ENCODE assay signal across 8 cellular contexts in genomic region chr19:13953021-13953531, GRCh38. TPM values are rescaled to one million over a fixed set of nuclear protein-coding genes. Genes with fewer than 3 reads are reported as not detected.
DNase-seq lines count a peak whose midpoint lies in the region; ATAC-seq and TF ChIP-seq lines count a peak whose summit lies in the region.

No MANE protein-coding gene starts in this region.

- H4K20me1 ChIP-seq in KMS-11 (ENCODE audit: insufficient read depth) = no peaks in the 10 kb centered on the region

- ATAC-seq in GM21619 (IDR thresholded peaks at IDR 0.05; ENCODE audit: unreplicated experiment) = no peak

- H3K4me1 ChIP-seq in KMS-11 (ENCODE audit: low read depth, poor library complexity, severe bottlenecking) = peaks cover 7% of the 10 kb centered on the region
- H3K4me1 ChIP-seq in iPS DF 6.9 (ENCODE audit: control insufficient read depth, insufficient read depth, low read length) = peaks cover 3% of the 10 kb centered on the region; the same call in 1 of the 2 replicates
- peaks cover 8% of the 10 kb centered on the region for H3K4me1 ChIP-seq in skeletal muscle satellite cell (ENCODE audit: control insufficient read depth, insufficient read depth, low read length)

- no CpG with 5 or more reads among the region's 10 CpGs for WGBS in iPS DF 6.9 (ENCODE audit: insufficient coverage, insufficient read length)

- peaks cover 10% of the 10 kb centered on the region; the same call in 1 of the 2 replicates for H3K79me2 ChIP-seq in KMS-11 (ENCODE audit: insufficient read depth, low read depth)

- H3K4me3 ChIP-seq in KMS-11 (IDR thresholded peaks at IDR 0.05; ENCODE audit: insufficient read depth, low read depth, low read length) = no peak overlapping the region
- H3K4me3 ChIP-seq in iPS DF 6.9 (ENCODE audit: low read length) = peak overlapping the region; percentile 93
- H3K4me3 ChIP-seq in skeletal muscle satellite cell (ENCODE audit: low read length) = peak overlapping the region; percentile 93

- H3K9me3 ChIP-seq in iPS DF 6.9 (ENCODE audit: control insufficient read depth, insufficient read depth, low read length) (no peaks in the 10 kb centered on the region), skeletal muscle satellite cell (replicated peaks; ENCODE audit: low read length) (no peaks in the 10 kb centered on the region)

- peak overlapping the region; percentile 68 to 89 (median 79) for H3K27ac Mint-ChIP-seq in CD14-positive monocyte

- peak overlapping the region; percentile 82 to 92 for H3K4me3 Mint-ChIP-seq in CD14-positive monocyte

- intact Hi-C loops in CD14-positive monocyte (cut with micrococcal nuclease) = loop anchor here in 1 of 2 donors (5.0 kb wide), 1 partner anchor 94 kb away; no protein-coding TSS in a partner anchor

- DNase-seq in CD14-positive monocyte (ENCODE audit: low spot score) (no peak), astrocyte of the hippocampus (ENCODE audit: low read depth, low spot score) (peak; percentile 65), iPS DF 6.9 (ENCODE audit: low read depth, low spot score) (no peak)
- DNase-seq in effector CD4-positive, alpha-beta T cell = no peak
- DNase-seq in stimulated activated CD4-positive, alpha-beta T cell treated with anti-CD3 and anti-CD28 coated beads, Interleukin-2, amount 100 ng/mL, for 48 hours = no peak

- peaks cover 17% of the 10 kb centered on the region for H3K4me1 Mint-ChIP-seq in CD14-positive monocyte

- H3K9me3 Mint-ChIP-seq in CD14-positive monocyte = peaks cover 0 to under 1% (median 0%) of the 10 kb centered on the region in 7 donors

- H3K4me2 ChIP-seq in KMS-11 = peak overlapping the region; percentile 82
- H3K4me2 ChIP-seq in skeletal muscle satellite cell (ENCODE audit: low read length) = peak overlapping the region; percentile 89

- H3K27me3 Mint-ChIP-seq in CD14-positive monocyte (ENCODE audit: low read depth in 3 of 3) = peaks cover 0 to 2% (median 0%) of the 10 kb centered on the region in 3 donors

- no peaks in the 10 kb centered on the region for H3K36me3 ChIP-seq in KMS-11 (ENCODE audit: insufficient read depth)
- H3K36me3 ChIP-seq in iPS DF 6.9 (ENCODE audit: control insufficient read depth, insufficient read depth, low read length) = peaks cover 22% of the 10 kb centered on the region
- H3K36me3 ChIP-seq in skeletal muscle satellite cell (ENCODE audit: insufficient read depth, low read length) = peaks cover 23% of the 10 kb centered on the region

- H3K27me3 ChIP-seq in KMS-11 (ENCODE audit: insufficient read depth, low read depth) (no peaks in the 10 kb centered on the region), iPS DF 6.9 (ENCODE audit: control insufficient read depth, insufficient read depth, low read length) (no peaks in the 10 kb centered on the region), skeletal muscle satellite cell (ENCODE audit: control insufficient read depth, insufficient read depth, low read length) (no peaks in the 10 kb centered on the region)

- H2AFZ ChIP-seq in KMS-11 (ENCODE audit: low read depth) = no peak overlapping the region

- no peak for TF ChIP-seq CTCF in CD14-positive monocyte (IDR thresholded peaks at IDR 0.05)
- TF ChIP-seq CTCF in KMS-11 (conservative IDR thresholded peaks at IDR 0.05; ENCODE audit: low read depth, low read length) = no peak

- H3K9ac ChIP-seq in KMS-11 (peak overlapping the region; percentile 32; the same call in 1 of the 2 replicates), skeletal muscle satellite cell (ENCODE audit: low read depth, low read length) (peak overlapping the region; percentile 79)

- H3K27ac ChIP-seq in KMS-11 = no peak overlapping the region
- no peak overlapping the region for H3K27ac ChIP-seq in iPS DF 6.9 (ENCODE audit: low read length)

- peaks cover 28 to 40% of the 10 kb centered on the region in 2 donors for H3K36me3 Mint-ChIP-seq in CD14-positive monocyte

RNA-seq across cellular contexts. Expression of gene DCAF15, which starts 0.8 kb away (rescaled TPM):
- 1 to 10 TPM; 2.8 to 3.4 TPM for polyA plus RNA-seq in CD14-positive monocyte
- 10.1 and 17.3 TPM in 2 replicates for total RNA-seq in skeletal muscle satellite cell (2012; rRNA removed)

RNA-seq across cellular contexts. Expression of gene PODNL1, which starts 14.9 kb away (rescaled TPM):
- polyA plus RNA-seq in CD14-positive monocyte = 1 to 10 TPM; 1.3 to 1.4 TPM
- 0.76 and 0.87 TPM in 2 replicates for total RNA-seq in skeletal muscle satellite cell (2012; rRNA removed)

RNA-seq across cellular contexts. Expression of gene CC2D1A, which starts 47.1 kb away (rescaled TPM):
- 1 to 10 TPM; 4.6 to 6.2 TPM for polyA plus RNA-seq in CD14-positive monocyte
- 9.0 and 12.7 TPM in 2 replicates for total RNA-seq in skeletal muscle satellite cell (2012; rRNA removed)

RNA-seq across cellular contexts. Expression of gene BRME1, which starts 47.2 kb away (rescaled TPM):
- under 1 TPM in 1 of 2 donors, not detected in 1; 0.28 TPM for polyA plus RNA-seq in CD14-positive monocyte
- total RNA-seq in skeletal muscle satellite cell (2012; rRNA removed) = under 0.01 and 0.22 TPM in 2 replicates

RNA-seq across cellular contexts. Expression of gene RFX1, which starts 53.0 kb away (rescaled TPM):
- polyA plus RNA-seq in CD14-positive monocyte = under 1 TPM; 0.89 to 0.95 TPM
- 3.0 and 3.5 TPM in 2 replicates for total RNA-seq in skeletal muscle satellite cell (2012; rRNA removed)
